Comparison of ENCODE assay signal across 8 cellular contexts in genomic region chr3:14402304-14402811, GRCh38. TPM values are rescaled to one million over a fixed set of nuclear protein-coding genes. Genes with fewer than 3 reads are reported as not detected.
DNase-seq lines count a peak whose midpoint lies in the region; ATAC-seq and TF ChIP-seq lines count a peak whose summit lies in the region.

SLC6A6 (plus strand) TSS chr3:14402606; CDS start chr3:14443635, 41,029 bp downstream.

- H4K20me1 ChIP-seq in OCI-LY1 (ENCODE audit: insufficient read depth, low read length), result no peaks in the 10 kb centered on the region

- H3K4me3 ChIP-seq in OCI-LY1 (ENCODE audit: low read depth, low read length, poor library complexity, severe bottlenecking) (peak within 1 kb of the TSS; percentile 87), mononuclear cell (ENCODE audit: low read length) (peak within 1 kb of the TSS; percentile 86)

- H3K9me2 ChIP-seq in OCI-LY1 (ENCODE audit: low read depth, low read length), result no peaks in the 10 kb centered on the region

- H3F3A ChIP-seq in OCI-LY1 (ENCODE audit: insufficient read depth, low read length), result no peaks in the 10 kb centered on the region

- H3K4me2 ChIP-seq in OCI-LY1 (ENCODE audit: low read length), result peak within 1 kb of the TSS; percentile 97

- peak within 1 kb of the TSS; percentile 96 for H3K9ac ChIP-seq in OCI-LY1 (ENCODE audit: low read length)

- H3K27me3 ChIP-seq in OCI-LY1 (ENCODE audit: insufficient read depth, low read length) (no peaks in the 10 kb centered on the region), mononuclear cell (ENCODE audit: insufficient read depth, low read length) (no peaks in the 10 kb centered on the region)

- peak within 1 kb of the TSS; percentile 84 for H3K27ac ChIP-seq in OCI-LY1 (ENCODE audit: low read depth, low read length, poor library complexity, severe bottlenecking)

- no peak within 1 kb of the TSS for H2AFZ ChIP-seq in OCI-LY1 (ENCODE audit: low read length)

- ATAC-seq in GM21515 (IDR thresholded peaks at IDR 0.05; ENCODE audit: unreplicated experiment), result peak; percentile 74

- DNase-seq in DMS114 treated with DMSO at 0.1 percent for 48 hours (lab: John Stamatoyannopoulos, UW; ENCODE audit: unreplicated experiment) (peak; percentile 66), HuH-7.5 (ENCODE audit: low spot score) (peak; percentile 98), epidermal melanocyte (ENCODE audit: insufficient read length, low spot score) (peak; percentile 97)
- DNase-seq in activated CD8-positive, alpha-beta memory T cell treated with anti-CD3 and anti-CD28 coated beads, Interleukin-2, amount 50 U/mL, for 48 hours, result peak; percentile 96
- DNase-seq in stimulated activated CD8-positive, alpha-beta memory T cell treated with anti-CD3 and anti-CD28 coated beads, Interleukin-2, amount 100 ng/mL, for 48 hours (ENCODE audit: low read depth in 2 of 2), result peak; percentile 90 to 94

- H3K79me2 ChIP-seq in OCI-LY1 (ENCODE audit: insufficient read depth, low read length), result peaks cover 45% of the 10 kb centered on the region

- H3K4me1 ChIP-seq in OCI-LY1 (ENCODE audit: insufficient read depth, low read length, severe bottlenecking), result peaks cover 54% of the 10 kb centered on the region
- H3K4me1 ChIP-seq in mononuclear cell (ENCODE audit: insufficient read depth, low read length), result peaks cover 82% of the 10 kb centered on the region

- H3K9me3 ChIP-seq in OCI-LY1 (ENCODE audit: low read length) (no peaks in the 10 kb centered on the region), mononuclear cell (ENCODE audit: low read depth, low read length) (no peaks in the 10 kb centered on the region)

- peak; percentile 60; the same call in 1 of the 2 replicates for TF ChIP-seq CTCF in OCI-LY1 (IDR thresholded peaks at IDR 0.05; ENCODE audit: low read length)

- peaks cover 22% of the 10 kb centered on the region; the same call in 1 of the 2 replicates for H3K36me3 ChIP-seq in OCI-LY1 (ENCODE audit: insufficient read depth, low read length)

RNA-seq across cellular contexts. Expression of gene SLC6A6, which starts in this region (rescaled TPM):
- 53.7 TPM for total RNA-seq in mononuclear cell

Comparison
In these comparisons a context has a peak if more than half of its experiments do, and no peak if none do; other contexts are left out.
1. Peak in every context shown above with its lines: DNase-seq, ATAC-seq, H3K4me3 ChIP-seq and H3K27ac ChIP-seq.